In genomic region chr19:36032251-36033104, GRCh38 we compare ENCODE assay signal across 8 cellular contexts. TPM values are rescaled to one million over a fixed set of nuclear protein-coding genes. Genes with fewer than 3 reads are reported as not detected.
DNase-seq lines count a peak whose midpoint lies in the region; ATAC-seq and TF ChIP-seq lines count a peak whose summit lies in the region.

Gene CLIP3, minus strand, starts transcription at chr19:36032873. Its CDS starts 516 bp downstream, at chr19:36032357.

- H2AK5ac ChIP-seq in neuronal stem cell (ENCODE audit: low read depth, low read length) = peak within 1 kb of the TSS; percentile 88

- peak within 1 kb of the TSS; percentile 50 for H3K14ac ChIP-seq in neuronal stem cell (ENCODE audit: low read length)

- TF ChIP-seq EP300 in transverse colon (IDR thresholded peaks at IDR 0.05; ENCODE audit: low read depth) = no peak

- peak; percentile 75 for DNase-seq in EL
- DNase-seq in NCI-H2227 (lab: John Stamatoyannopoulos, UW; ENCODE audit: unreplicated experiment) = peak; percentile 99
- peak in 1 of 2 donors; percentile 51 for DNase-seq in activated naive CD4-positive, alpha-beta T cell treated with anti-CD3 and anti-CD28 coated beads, Interleukin-2, amount 50 U/mL, for 72 hours (ENCODE audit: low spot score in 2 of 2)
- peak; percentile 47 to 95 (median 89) for DNase-seq in head of caudate nucleus
- peak; percentile 75 for DNase-seq in neuronal stem cell (ENCODE audit: low spot score)
- peak; percentile 45 for DNase-seq in transverse colon
- no peak for DNase-seq in OCI-M2 (lab: John Stamatoyannopoulos, UW; ENCODE audit: unreplicated experiment)

- no CpG with 5 or more reads among the region's 51 CpGs for WGBS in neuronal stem cell (ENCODE audit: extremely low coverage in 2 of 2, insufficient read length in 2 of 2, insufficient replicate concordance in 1 of 2), 2 donors
- WGBS in transverse colon (ENCODE audit: low coverage in 1 of 2), 2 donors = 20 to 55% methylated on average over 1 to 41 of the region's 51 CpGs

- peak within 1 kb of the TSS; percentile 95 for H3K18ac ChIP-seq in neuronal stem cell (ENCODE audit: low read length)

- in situ Hi-C loops in transverse colon (cut with MboI; ENCODE audit: low pct_ligation_motif_present in 1 of 4, low pct_unique_long_range_greater_than_20kb in 1 of 4, low sequenced_read_pairs in 3 of 4) = no loop called here

- H3K4me1 ChIP-seq in neuronal stem cell (ENCODE audit: control insufficient read depth in 2 of 2, insufficient read depth in 1 of 2, low read depth in 1 of 2, low read length in 2 of 2) = peaks cover 4 to 7% of the 10 kb centered on the region in 2 donors
- H3K4me1 ChIP-seq in transverse colon = peaks cover 0 to 12% (median 3%) of the 10 kb centered on the region in 4 donors

- no peaks in the 10 kb centered on the region for H3K9me3 Mint-ChIP-seq in activated naive CD4-positive, alpha-beta T cell treated with anti-CD3 and anti-CD28 coated beads, Interleukin-2, amount 50 U/mL, for 72 hours

- peak within 1 kb of the TSS; percentile 62 for H2BK15ac ChIP-seq in neuronal stem cell (ENCODE audit: low read length)

- no peak within 1 kb of the TSS for H4K91ac ChIP-seq in neuronal stem cell (ENCODE audit: low read depth, low read length, poor library complexity)

- H3K79me1 ChIP-seq in neuronal stem cell (ENCODE audit: low read depth, low read length) = peaks cover 3% of the 10 kb centered on the region

- ATAC-seq in activated naive CD4-positive, alpha-beta T cell treated with anti-CD3 and anti-CD28 coated beads, Interleukin-2, amount 50 U/mL, for 72 hours = peak in 1 of 2 donors; percentile 76
- ATAC-seq in GM21723 (IDR thresholded peaks at IDR 0.05; ENCODE audit: unreplicated experiment) = no peak

- TF ChIP-seq POLR2A in transverse colon (IDR thresholded peaks at IDR 0.05) = no peak

- H3K9me3 ChIP-seq in neuronal stem cell (replicated peaks in 1 of 2; ENCODE audit: control insufficient read depth in 2 of 2, insufficient read depth in 1 of 2, low read depth in 1 of 2, low read length in 2 of 2) = no peaks in the 10 kb centered on the region
- no peaks in the 10 kb centered on the region for H3K9me3 ChIP-seq in transverse colon

- TF ChIP-seq CTCF in transverse colon (IDR thresholded peaks at IDR 0.05) = peak in 1 of 5 experiments; percentile 24

- peak within 1 kb of the TSS; percentile 30 to 56 for H3K27ac Mint-ChIP-seq in activated naive CD4-positive, alpha-beta T cell treated with anti-CD3 and anti-CD28 coated beads, Interleukin-2, amount 50 U/mL, for 72 hours

- no peak within 1 kb of the TSS for H2BK12ac ChIP-seq in neuronal stem cell (ENCODE audit: low read length)

- H3K27ac ChIP-seq in neuronal stem cell (replicated peaks; ENCODE audit: low read length) = peak within 1 kb of the TSS; percentile 61
- H3K27ac ChIP-seq in transverse colon = peak within 1 kb of the TSS; percentile 37 to 81 (median 65)

- intact Hi-C loops in head of caudate nucleus (cut with DNase I) (no loop called here), transverse colon (cut with DNase I; ENCODE audit: low total_unique reads) (no loop called here)

- no peak within 1 kb of the TSS for H3K23ac ChIP-seq in neuronal stem cell (ENCODE audit: low read depth, low read length, poor library complexity)

- peak within 1 kb of the TSS; percentile 1 for H2BK5ac ChIP-seq in neuronal stem cell (ENCODE audit: low read length)

- H3K4ac ChIP-seq in neuronal stem cell (ENCODE audit: low read length) = peak within 1 kb of the TSS; percentile 29

- H3K36me3 ChIP-seq in neuronal stem cell (replicated peaks in 1 of 2; ENCODE audit: control insufficient read depth in 2 of 2, insufficient read depth in 2 of 2, low read length in 2 of 2) (peaks cover 10 to 19% of the 10 kb centered on the region in 2 donors), transverse colon (no peaks in the 10 kb centered on the region)

- H3K9ac ChIP-seq in neuronal stem cell (ENCODE audit: low read depth, low read length, poor library complexity) = peak within 1 kb of the TSS; percentile 82

- H3K36me3 Mint-ChIP-seq in activated naive CD4-positive, alpha-beta T cell treated with anti-CD3 and anti-CD28 coated beads, Interleukin-2, amount 50 U/mL, for 72 hours = peaks cover 11 to 14% of the 10 kb centered on the region in 2 donors

- peak within 1 kb of the TSS; percentile 96 for H2AFZ ChIP-seq in neuronal stem cell (ENCODE audit: low read length)

- H3K4me3 ChIP-seq in neuronal stem cell (ENCODE audit: low read length in 2 of 2) (peak within 1 kb of the TSS; percentile 69 to 93), transverse colon (peak within 1 kb of the TSS; percentile 36 to 65 (median 40))

- no peaks in the 10 kb centered on the region for H3K27me3 ChIP-seq in neuronal stem cell (ENCODE audit: control insufficient read depth in 3 of 3, insufficient read depth in 3 of 3, low read depth in 1 of 3, low read length in 3 of 3)
- no peaks in the 10 kb centered on the region for H3K27me3 ChIP-seq in transverse colon

- no peak within 1 kb of the TSS for H4K8ac ChIP-seq in neuronal stem cell (ENCODE audit: low read depth, low read length)

- H2BK120ac ChIP-seq in neuronal stem cell (ENCODE audit: low read depth, low read length) = no peak within 1 kb of the TSS

- H3K4me2 ChIP-seq in neuronal stem cell (ENCODE audit: insufficient read depth, low read length, poor library complexity, severe bottlenecking) = peak within 1 kb of the TSS; percentile 90

RNA-seq across cellular contexts. Expression of gene CLIP3, which starts in this region (rescaled TPM):
- under 1 TPM; 0.66 to 0.96 TPM for total RNA-seq in activated naive CD4-positive, alpha-beta T cell treated with anti-CD3 and anti-CD28 coated beads, Interleukin-2, amount 50 U/mL, for 72 hours
- 106 TPM for polyA plus RNA-seq in neuronal stem cell (2013, experiment 1 of 2)
- polyA plus RNA-seq in neuronal stem cell (2013, experiment 2 of 2) = 105 TPM
- 10 to 100 TPM in 3 of 4 donors, 1 to 10 TPM in 1; 7.0 to 37.6 (median 23.5) TPM for total RNA-seq in transverse colon

Comparison
In these comparisons a context has a peak if more than half of its experiments do, and no peak if none do; other contexts are left out.
1. RNA of gene CLIP3 (total RNA-seq): 7.0 to 37.6 TPM in transverse colon; 0.66 to 0.96 TPM in activated naive CD4-positive, alpha-beta T cell treated with anti-CD3 and anti-CD28 coated beads, Interleukin-2, amount 50 U/mL, for 72 hours; every median in the first group is over 4 times any median in the second.